ENCODE assay signal across 8 cellular contexts in the genomic region with DNA sequence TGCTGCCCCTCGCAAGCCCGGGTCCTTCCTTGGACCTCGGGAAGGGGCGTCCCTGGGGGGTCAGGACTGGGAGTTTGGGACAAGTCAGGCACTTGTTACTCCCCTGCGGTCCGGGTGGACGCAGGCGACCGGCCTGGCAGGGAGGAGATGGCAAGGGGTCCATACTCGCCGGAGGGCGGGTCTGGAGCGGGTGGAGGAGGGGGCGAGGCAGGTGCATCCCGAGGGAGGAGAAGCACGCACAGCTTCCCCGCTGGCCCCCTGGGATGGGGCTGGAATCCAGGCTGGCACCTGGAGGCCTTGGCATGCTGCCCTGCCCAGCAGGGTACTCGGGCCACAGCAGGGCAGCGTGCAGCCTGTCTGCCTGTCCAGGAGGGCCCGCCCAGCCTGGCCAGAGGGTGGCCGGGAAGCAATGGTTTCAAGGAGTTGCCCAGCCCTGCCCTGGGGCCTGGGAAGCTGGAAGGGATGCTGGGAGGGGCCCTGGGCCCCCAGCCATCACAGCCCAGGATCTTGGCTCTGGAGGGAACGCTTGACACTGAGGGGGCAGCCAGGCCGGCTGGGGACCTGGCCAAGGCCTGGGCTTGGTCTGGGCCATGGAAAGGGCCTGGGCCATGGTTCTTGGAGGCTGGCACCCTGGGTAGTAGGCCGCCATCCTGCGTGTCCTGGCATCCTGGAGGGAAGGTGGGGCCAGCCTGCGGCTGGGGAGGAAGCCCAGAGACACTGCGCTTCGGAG. TPM values are rescaled to one million over a fixed set of nuclear protein-coding genes. Genes with fewer than 3 reads are reported as not detected.
DNase-seq lines count a peak whose midpoint lies in the region; ATAC-seq, FAIRE-seq and TF ChIP-seq lines count a peak whose summit lies in the region.

No MANE protein-coding gene starts in this region.

- TF ChIP-seq CTCF in KMS-11 (conservative IDR thresholded peaks at IDR 0.05; ENCODE audit: low read depth, low read length) (no peak), K562 (IDR thresholded peaks at IDR 0.05 in 2 of 3, conservative IDR thresholded peaks at IDR 0.05 in 1 of 3; ENCODE audit: insufficient read depth in 2 of 3, low read depth in 1 of 3, low read length in 3 of 3) (no peak), testis (IDR thresholded peaks at IDR 0.05) (no peak)

- no peaks in the 10 kb centered on the region for H3K36me3 ChIP-seq in BLaER1
- no peaks in the 10 kb centered on the region for H3K36me3 ChIP-seq in KMS-11 (ENCODE audit: insufficient read depth)
- H3K36me3 ChIP-seq in K562 (ENCODE audit: control insufficient read depth, insufficient read depth, low read length) = no peaks in the 10 kb centered on the region
- H3K36me3 ChIP-seq in testis (ENCODE audit: low read depth, missing control alignments) = no peaks in the 10 kb centered on the region

- TSS peak; percentile 55 for BruUV-seq in K562 (replicated peaks; lab: Mats Ljungman, UMichigan)

- no peak for TF ChIP-seq EP300 in K562 (IDR thresholded peaks at IDR 0.05; ENCODE audit: low read length)

- peak overlapping the region; percentile 58 for H2AFZ ChIP-seq in KMS-11 (ENCODE audit: low read depth)
- no peak overlapping the region for H2AFZ ChIP-seq in K562 (ENCODE audit: low read depth, low read length)

- intact Hi-C loops in K562 (cut with micrococcal nuclease) (no loop called here), testis (cut with DNase I; ENCODE audit: low total_unique reads) (no loop called here)

- H3K4me1 ChIP-seq in BLaER1 (peaks cover 72% of the 10 kb centered on the region), KMS-11 (ENCODE audit: low read depth, poor library complexity, severe bottlenecking) (peaks cover 47% of the 10 kb centered on the region), K562 (replicated peaks in 1 of 2; ENCODE audit: control insufficient read depth in 2 of 2, insufficient read depth in 2 of 2, low read length in 2 of 2) (peaks cover 3 to 68% of the 10 kb centered on the region in 2 experiments; a peak in 3 of 5 replicates), testis (peaks cover 40% of the 10 kb centered on the region)

- WGBS in K562 (ENCODE audit: insufficient coverage, low coverage, missing lambda C conversion rate) = 41% methylated on average over 16 of the region's 28 CpGs
- 16% methylated on average over 23 of the region's 28 CpGs; no CpG with 5 or more reads in 1 of the 2 donors for WGBS in testis, 2 donors

- TF ChIP-seq POLR2A in K562 (conservative IDR thresholded peaks at IDR 0.05) = no peak
- TF ChIP-seq POLR2A in testis (IDR thresholded peaks at IDR 0.05) = no peak

- no peak for DNase-seq in K562 (ENCODE audit: extremely low read depth in 1 of 4, low spot score in 3 of 4)
- peak; percentile 32 for DNase-seq in kidney glomerular epithelial cell (lab: John Stamatoyannopoulos, UW)
- DNase-seq in testis = no peak
- DNase-seq in DMS 273 (lab: John Stamatoyannopoulos, UW; ENCODE audit: unreplicated experiment) = no peak
- DNase-seq in cortex of kidney (lab: John Stamatoyannopoulos, UW) = no peak

- H3K9me1 ChIP-seq in K562 (ENCODE audit: control insufficient read depth, insufficient read depth, low read length) = no peaks in the 10 kb centered on the region

- FAIRE-seq in K562 (lab: Jason Lieb, UNC) = no peak

- peak overlapping the region; percentile 83 for H3K9ac ChIP-seq in BLaER1
- H3K9ac ChIP-seq in KMS-11 = peak overlapping the region; percentile 43; the same call in 1 of the 2 replicates
- peak overlapping the region; percentile 47 to 90; a peak in 2 of 4 replicates for H3K9ac ChIP-seq in K562 (ENCODE audit: insufficient read depth in 1 of 2, low read depth in 2 of 2, low read length in 2 of 2)

- peak overlapping the region; percentile 86 for H3K27ac ChIP-seq in BLaER1
- 0 out of 2 replicates have a peak overlapping the region, but pooled peaks have one; percentile 27 for H3K27ac ChIP-seq in KMS-11
- peak overlapping the region; percentile 51; the same call in 1 of the 3 replicates for H3K27ac ChIP-seq in K562 (ENCODE audit: extremely low read depth, low read depth, low read length)
- H3K27ac ChIP-seq in testis = peak overlapping the region; percentile 72 to 87

- peaks cover 28% of the 10 kb centered on the region for H3K27me3 ChIP-seq in BLaER1
- H3K27me3 ChIP-seq in KMS-11 (ENCODE audit: insufficient read depth, low read depth) = no peaks in the 10 kb centered on the region
- no peaks in the 10 kb centered on the region for H3K27me3 ChIP-seq in K562 (ENCODE audit: control insufficient read depth in 2 of 2, insufficient read depth in 2 of 2, low read length in 2 of 2)
- no peaks in the 10 kb centered on the region for H3K27me3 ChIP-seq in testis

- peaks cover 41% of the 10 kb centered on the region for H3K79me2 ChIP-seq in KMS-11 (ENCODE audit: insufficient read depth, low read depth)
- peaks cover 19% of the 10 kb centered on the region for H3K79me2 ChIP-seq in K562 (ENCODE audit: control insufficient read depth, insufficient read depth, low read length)

- POLR2A ChIA-PET in K562 (lab: Yijun Ruan, JAX) = interaction anchor here (0.5 to 1.0 kb wide), 5 partner anchors 9 to 324 kb away, joined by 3 to 4 read pairs (median 3); no protein-coding TSS in a partner anchor

- ATAC-seq in K562 (no peak), HG02840 (IDR thresholded peaks at IDR 0.05; ENCODE audit: low FRiP score, unreplicated experiment) (no peak)

- peaks cover 56% of the 10 kb centered on the region for H4K20me1 ChIP-seq in BLaER1
- no peaks in the 10 kb centered on the region; the same call in 1 of the 2 replicates for H4K20me1 ChIP-seq in KMS-11 (ENCODE audit: insufficient read depth)
- peaks cover 3% of the 10 kb centered on the region for H4K20me1 ChIP-seq in K562 (replicated peaks; ENCODE audit: control insufficient read depth, insufficient read depth, low read length)

- CTCF ChIA-PET in K562 (lab: Yijun Ruan, JAX; ENCODE audit: low intra/inter-chr PET ratio) = no interaction called here

- peak overlapping the region; percentile 74 for H3K4me3 ChIP-seq in BLaER1
- no peak overlapping the region for H3K4me3 ChIP-seq in KMS-11 (IDR thresholded peaks at IDR 0.05; ENCODE audit: insufficient read depth, low read depth, low read length)
- peak overlapping the region; percentile 54 for H3K4me3 ChIP-seq in K562
- H3K4me3 ChIP-seq in testis = peak overlapping the region; percentile 60 to 67

- no peak for TF ChIP-seq RAD21 in K562 (CRISPR knock-in tag; conservative IDR thresholded peaks at IDR 0.05 in 1 of 2, IDR thresholded peaks at IDR 0.05 in 1 of 2)

- H3K9me3 ChIP-seq in BLaER1 (no peaks in the 10 kb centered on the region), K562 (replicated peaks; ENCODE audit: control insufficient read depth, insufficient read depth, low read depth, low read length) (no peaks in the 10 kb centered on the region), testis (no peaks in the 10 kb centered on the region)

- H3K4me2 ChIP-seq in BLaER1 (peak overlapping the region; percentile 100), KMS-11 (peak overlapping the region; percentile 96), K562 (ENCODE audit: insufficient read depth, low read length) (peak overlapping the region; percentile 59)

- in situ Hi-C loops in K562 (cut with MboI) = no loop called here

RNA-seq across cellular contexts. Expression of a gene that starts 1.0 kb away (rescaled TPM):
- total RNA-seq in K562 (2011; cell fraction: chromatin; rRNA removed; ENCODE audit: low replicate concordance) = 2.1 and 6.1 TPM in 2 replicates
- 3.8 and 4.2 TPM in 2 replicates for total RNA-seq in K562 (2011; cell fraction: nucleolus; rRNA removed)
- 2.9 and 3.6 TPM in 2 replicates for total RNA-seq in K562 (2011; cell fraction: nucleoplasm; rRNA removed)
- 0.91 and 1.4 TPM in 2 replicates for total RNA-seq in K562 (2014; rRNA removed)
- 0.10 and 0.11 TPM in 2 replicates for total RNA-seq in K562 (2014; rRNA removed; fragmentation: Illumina TruSeq; extraction: Trizol)
- 0.33 and 0.68 TPM in 2 replicates for total RNA-seq in K562 (2015; rRNA removed; fragmentation: Illumina TruSeq; extraction: Trizol)
- total RNA-seq in K562 (2021) = 7.6 and 9.0 TPM in 2 replicates
- 0.57 and 1.0 TPM in 2 replicates for polyA plus RNA-seq in K562 (2011; rRNA removed)
- polyA plus RNA-seq in K562 (2011; cell fraction: cytosol; rRNA removed) = 1.0 and 2.2 TPM in 2 replicates
- 2.8 and 4.9 TPM in 2 replicates for polyA plus RNA-seq in K562 (2011; cell fraction: nucleus; rRNA removed)
- 6.8 and 7.9 TPM in 2 replicates for polyA plus RNA-seq in K562 (2012)
- polyA plus RNA-seq in K562 (2014; fragmentation: Illumina TruSeq; extraction: Trizol) = 2.2 and 5.8 TPM in 2 replicates
- polyA plus RNA-seq in K562 (2014; fragmentation: Nextera tagmentation; extraction: Ambion mirVana) = under 1 TPM; 0.10 to 0.25 TPM
- polyA plus RNA-seq in K562 (2014; rRNA removed) = 2.3 and 2.9 TPM in 2 replicates
- polyA minus RNA-seq in K562 (2011; rRNA and poly(A)+ RNA removed) = 0.27 and 0.32 TPM in 2 replicates
- 3.3 and 4.6 TPM in 2 replicates for polyA minus RNA-seq in K562 (2011; cell fraction: cytosol; rRNA and poly(A)+ RNA removed)
- 1.00 and 1.1 TPM in 2 replicates for polyA minus RNA-seq in K562 (2011; cell fraction: nucleus; rRNA and poly(A)+ RNA removed)
- total RNA-seq in testis = 1 to 10 TPM; 4.8 to 6.7 TPM
- 15.0 TPM for polyA plus RNA-seq in testis (ENCODE audit: insufficient read depth, low read depth, low replicate concordance)

RNA-seq across cellular contexts. Expression of a gene that starts 34.2 kb away (rescaled TPM):
- 70.0 and 135 TPM in 2 replicates for total RNA-seq in K562 (2011; cell fraction: chromatin; rRNA removed; ENCODE audit: low replicate concordance)
- 74.5 and 92.1 TPM in 2 replicates for total RNA-seq in K562 (2011; cell fraction: nucleolus; rRNA removed)
- total RNA-seq in K562 (2011; cell fraction: nucleoplasm; rRNA removed) = 76.8 and 107 TPM in 2 replicates
- total RNA-seq in K562 (2014; rRNA removed) = 173 and 213 TPM in 2 replicates
- 32.6 and 38.7 TPM in 2 replicates for total RNA-seq in K562 (2014; rRNA removed; fragmentation: Illumina TruSeq; extraction: Trizol)
- total RNA-seq in K562 (2015; rRNA removed; fragmentation: Illumina TruSeq; extraction: Trizol) = 48.4 and 56.1 TPM in 2 replicates
- total RNA-seq in K562 (2021) = 123 and 150 TPM in 2 replicates
- 79.3 and 88.9 TPM in 2 replicates for polyA plus RNA-seq in K562 (2011; rRNA removed)
- 175 and 283 TPM in 2 replicates for polyA plus RNA-seq in K562 (2011; cell fraction: cytosol; rRNA removed)
- 85.0 and 101 TPM in 2 replicates for polyA plus RNA-seq in K562 (2011; cell fraction: nucleus; rRNA removed)
- polyA plus RNA-seq in K562 (2012) = 96.6 and 100 TPM in 2 replicates
- 49.0 and 66.3 TPM in 2 replicates for polyA plus RNA-seq in K562 (2014; fragmentation: Illumina TruSeq; extraction: Trizol)
- polyA plus RNA-seq in K562 (2014; fragmentation: Nextera tagmentation; extraction: Ambion mirVana) = 10 to 100 TPM; 41.5 to 81.1 TPM
- polyA plus RNA-seq in K562 (2014; rRNA removed) = 243 and 273 TPM in 2 replicates
- polyA minus RNA-seq in K562 (2011; rRNA and poly(A)+ RNA removed) = 10.6 and 11.8 TPM in 2 replicates
- polyA minus RNA-seq in K562 (2011; cell fraction: cytosol; rRNA and poly(A)+ RNA removed) = 19.8 and 22.7 TPM in 2 replicates
- 10.8 and 13.7 TPM in 2 replicates for polyA minus RNA-seq in K562 (2011; cell fraction: nucleus; rRNA and poly(A)+ RNA removed)
- 100 to 1,000 TPM; 126 to 148 TPM for total RNA-seq in testis
- 61.8 TPM for polyA plus RNA-seq in testis (ENCODE audit: insufficient read depth, low read depth, low replicate concordance)

RNA-seq across cellular contexts. Expression of a gene that starts 44.1 kb away (rescaled TPM):
- total RNA-seq in K562 (2011; cell fraction: chromatin; rRNA removed; ENCODE audit: low replicate concordance) = 12.1 and 23.1 TPM in 2 replicates
- total RNA-seq in K562 (2011; cell fraction: nucleolus; rRNA removed) = 12.4 and 13.3 TPM in 2 replicates
- 11.0 and 16.1 TPM in 2 replicates for total RNA-seq in K562 (2011; cell fraction: nucleoplasm; rRNA removed)
- total RNA-seq in K562 (2014; rRNA removed) (27.7 and 28.8 TPM in 2 replicates), K562 (2014; rRNA removed; fragmentation: Illumina TruSeq; extraction: Trizol) (5.6 and 7.7 TPM in 2 replicates), K562 (2015; rRNA removed; fragmentation: Illumina TruSeq; extraction: Trizol) (16.2 and 16.9 TPM in 2 replicates), K562 (2021) (31.2 and 32.8 TPM in 2 replicates), testis (1 to 10 TPM; 3.1 to 4.8 TPM)
- polyA plus RNA-seq in K562 (2011; rRNA removed) (8.5 and 15.3 TPM in 2 replicates), K562 (2014; fragmentation: Illumina TruSeq; extraction: Trizol) (10.6 and 13.6 TPM in 2 replicates), K562 (2014; fragmentation: Nextera tagmentation; extraction: Ambion mirVana) (under 1 TPM; 0.10 to 0.11 TPM), K562 (2014; rRNA removed) (19.8 and 22.6 TPM in 2 replicates), testis (ENCODE audit: insufficient read depth, low read depth, low replicate concordance) (2.7 TPM)
- 8.1 and 15.3 TPM in 2 replicates for polyA plus RNA-seq in K562 (2011; cell fraction: cytosol; rRNA removed)
- polyA plus RNA-seq in K562 (2011; cell fraction: nucleus; rRNA removed) = 12.2 and 17.2 TPM in 2 replicates
- 15.9 and 19.7 TPM in 2 replicates for polyA plus RNA-seq in K562 (2012)
- 14.2 and 15.3 TPM in 2 replicates for polyA minus RNA-seq in K562 (2011; rRNA and poly(A)+ RNA removed)
- polyA minus RNA-seq in K562 (2011; cell fraction: cytosol; rRNA and poly(A)+ RNA removed) = 15.2 and 18.3 TPM in 2 replicates
- 5.0 and 8.7 TPM in 2 replicates for polyA minus RNA-seq in K562 (2011; cell fraction: nucleus; rRNA and poly(A)+ RNA removed)

RNA-seq across cellular contexts. Expression of a gene that starts 54.8 kb away (rescaled TPM):
- 1.2 and 9.8 TPM in 2 replicates for total RNA-seq in K562 (2011; cell fraction: chromatin; rRNA removed; ENCODE audit: low replicate concordance)
- total RNA-seq in K562 (2011; cell fraction: nucleolus; rRNA removed) = 10.1 and 15.2 TPM in 2 replicates
- total RNA-seq in K562 (2011; cell fraction: nucleoplasm; rRNA removed) = 3.7 and 5.7 TPM in 2 replicates
- total RNA-seq in K562 (2014; rRNA removed) = 1.7 and 2.2 TPM in 2 replicates
- 0.06 and 0.07 TPM in 2 replicates for total RNA-seq in K562 (2014; rRNA removed; fragmentation: Illumina TruSeq; extraction: Trizol)
- total RNA-seq in K562 (2015; rRNA removed; fragmentation: Illumina TruSeq; extraction: Trizol) = 0.51 and 1.1 TPM in 2 replicates
- total RNA-seq in K562 (2021) = 2.4 and 2.5 TPM in 2 replicates
- 0.31 and 1.2 TPM in 2 replicates for polyA plus RNA-seq in K562 (2011; rRNA removed)
- polyA plus RNA-seq in K562 (2011; cell fraction: cytosol; rRNA removed) = 0.78 and 3.2 TPM in 2 replicates
- polyA plus RNA-seq in K562 (2011; cell fraction: nucleus; rRNA removed) = 1.2 and 2.6 TPM in 2 replicates
- 2.9 and 6.1 TPM in 2 replicates for polyA plus RNA-seq in K562 (2012)
- 0.16 and 0.42 TPM in 2 replicates for polyA plus RNA-seq in K562 (2014; fragmentation: Illumina TruSeq; extraction: Trizol)
- polyA plus RNA-seq in K562 (2014; fragmentation: Nextera tagmentation; extraction: Ambion mirVana) = under 1 TPM in 1 of 2 experiments, not detected in 1; 0.01 TPM
- 0.78 and 0.90 TPM in 2 replicates for polyA plus RNA-seq in K562 (2014; rRNA removed)
- polyA minus RNA-seq in K562 (2011; rRNA and poly(A)+ RNA removed) = 0.56 and 0.63 TPM in 2 replicates
- 1.1 and 2.8 TPM in 2 replicates for polyA minus RNA-seq in K562 (2011; cell fraction: cytosol; rRNA and poly(A)+ RNA removed)
- 3.4 and 6.3 TPM in 2 replicates for polyA minus RNA-seq in K562 (2011; cell fraction: nucleus; rRNA and poly(A)+ RNA removed)
- total RNA-seq in testis = 100 to 1,000 TPM; 103 to 125 TPM
- 33.9 TPM for polyA plus RNA-seq in testis (ENCODE audit: insufficient read depth, low read depth, low replicate concordance)

Comparison
In these comparisons a context has a peak if more than half of its experiments do, and no peak if none do; other contexts are left out.
1. H3K27ac ChIP-seq: peak in every context shown above with its lines; median percentile 86 in BLaER1; 80 in testis; 51 in K562; 27 in KMS-11.